ENCODE assay signal across 10 cellular contexts in the genomic region with DNA sequence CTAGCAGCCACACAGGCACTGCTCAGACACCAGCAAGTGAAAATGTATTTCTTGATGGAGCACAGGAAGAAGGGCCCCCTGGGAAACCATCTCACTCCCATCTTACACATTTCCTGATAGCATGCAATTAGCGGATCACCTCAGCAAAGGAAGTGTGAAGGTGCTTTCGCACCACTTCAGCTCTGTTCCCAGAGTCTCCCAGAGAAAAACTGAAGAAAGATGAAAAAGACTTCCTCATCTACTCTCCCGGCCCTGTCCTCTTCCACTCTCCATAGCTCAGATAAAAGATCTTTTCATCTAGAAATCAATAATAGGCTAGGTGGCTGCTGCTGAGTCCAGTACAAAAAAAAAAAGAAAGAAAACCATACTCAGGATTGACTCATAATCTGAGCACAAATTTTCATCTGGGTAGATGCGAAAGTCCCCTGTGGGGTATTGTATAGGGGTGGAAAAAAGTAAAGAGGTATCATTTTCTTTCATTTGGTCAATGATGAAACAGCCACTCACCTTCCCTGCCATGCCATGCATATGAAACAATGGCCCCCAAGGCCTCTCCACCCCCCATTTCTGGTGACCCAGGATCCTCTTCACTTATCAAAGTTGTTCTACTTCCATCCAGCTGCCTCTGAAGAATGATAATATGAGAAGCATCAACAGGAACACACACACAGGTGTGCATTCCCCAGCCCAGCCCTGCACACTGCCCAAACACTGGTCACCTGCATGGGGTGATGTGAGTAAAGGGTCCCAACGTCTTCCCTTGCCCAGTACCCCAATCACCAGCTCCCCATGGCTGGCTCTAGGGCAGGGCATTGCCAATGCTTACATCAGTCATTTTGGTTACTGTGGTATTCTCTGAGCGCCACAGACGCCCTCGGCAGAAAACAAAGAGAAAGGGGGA. TPM values are rescaled to one million over a fixed set of nuclear protein-coding genes. Genes with fewer than 3 reads are reported as not detected.
DNase-seq lines count a peak whose midpoint lies in the region; ATAC-seq and TF ChIP-seq lines count a peak whose summit lies in the region.
"Had no signal": no experiment of that assay in that cellular context is flagged by ENCODE, and none has a peak within 500 bp of the region (broad histone marks: within the 10 kb centered on the region; RNA-seq: fewer than 3 reads in every experiment).

No MANE protein-coding gene starts in this region.

- 64 to 100% methylated on average over 3 to 4 of the region's 8 CpGs for WGBS in gastroesophageal sphincter (ENCODE audit: low coverage in 1 of 2), 2 donors

- no peaks in the 10 kb centered on the region for H3K27me3 Mint-ChIP-seq in central memory CD8-positive, alpha-beta T cell

- H3K27ac ChIP-seq in gastroesophageal sphincter: no peak overlapping the region
- H3K27ac ChIP-seq: coronary artery had no signal

- no peak for TF ChIP-seq EP300 in gastroesophageal sphincter (IDR thresholded peaks at IDR 0.05)

- H3K36me3 ChIP-seq in gastroesophageal sphincter: peaks cover 0 to 76% of the 10 kb centered on the region in 2 donors

- H3K9me3 Mint-ChIP-seq in central memory CD8-positive, alpha-beta T cell: no peaks in the 10 kb centered on the region
- H3K9me3 Mint-ChIP-seq: nephron had no signal

- DNase-seq in central memory CD8-positive, alpha-beta T cell (ENCODE audit: low spot score in 2 of 2): no peak
- no peak for DNase-seq in H4 (ENCODE audit: low spot score)
- DNase-seq in amygdala (lab: John Stamatoyannopoulos, UW): no peak
- DNase-seq: GDM1 had no signal

- ATAC-seq in GM18858 (IDR thresholded peaks at IDR 0.05; ENCODE audit: unreplicated experiment) (peak; percentile 68), GM21360 (IDR thresholded peaks at IDR 0.05; ENCODE audit: unreplicated experiment) (peak; percentile 80), HG03103 (IDR thresholded peaks at IDR 0.05; ENCODE audit: low read depth, unreplicated experiment) (peak; percentile 55), gastroesophageal sphincter (no peak)
- no peak for ATAC-seq in central memory CD8-positive, alpha-beta T cell (replicated peaks; ENCODE audit: extremely low read depth, poor library complexity, severe bottlenecking)

- H3K4me1 Mint-ChIP-seq in central memory CD8-positive, alpha-beta T cell: peaks cover 12% of the 10 kb centered on the region

- no peak overlapping the region for H3K4me3 ChIP-seq in gastroesophageal sphincter
- H3K4me3 ChIP-seq: coronary artery had no signal

- no peak for TF ChIP-seq CTCF in gastroesophageal sphincter (IDR thresholded peaks at IDR 0.05)

- H3K4me1 ChIP-seq in gastroesophageal sphincter: peaks cover 0 to 23% (median 3%) of the 10 kb centered on the region in 3 donors

- no peaks in the 10 kb centered on the region for H3K27me3 ChIP-seq in gastroesophageal sphincter

- peaks cover 28% of the 10 kb centered on the region for H3K36me3 Mint-ChIP-seq in central memory CD8-positive, alpha-beta T cell (ENCODE audit: insufficient read depth)

- peak overlapping the region; percentile 84 for H3K27ac Mint-ChIP-seq in central memory CD8-positive, alpha-beta T cell (ENCODE audit: low read depth)
- H3K27ac Mint-ChIP-seq: nephron had no signal

- H3K4me3 Mint-ChIP-seq in central memory CD8-positive, alpha-beta T cell: no peak overlapping the region
- H3K4me3 Mint-ChIP-seq: nephron had no signal

- TF ChIP-seq POLR2A in gastroesophageal sphincter (IDR thresholded peaks at IDR 0.05): no peak

- H3K9me3 ChIP-seq in gastroesophageal sphincter: no peaks in the 10 kb centered on the region

RNA-seq across cellular contexts. Expression of gene DGKI, which starts 48.8 kb away (rescaled TPM):
- 1 to 10 TPM in 3 of 4 donors, under 1 TPM in 1; 0.27 to 4.8 (median 3.2) TPM for total RNA-seq in gastroesophageal sphincter
- total RNA-seq in H4 (2014; rRNA removed; shearing (Covaris generic)): 0.64 and 1.5 TPM in 2 replicates

Comparison
In these comparisons a context has a peak if more than half of its experiments do, and no peak if none do; other contexts are left out.
1. ATAC-seq: peak in GM18858 (single experiment), GM21360 (single experiment) and HG03103 (single experiment); none in central memory CD8-positive, alpha-beta T cell (single experiment) and gastroesophageal sphincter (single experiment).